In genomic region chr2:28989973-28990372, GRCh38 we compare ENCODE assay signal across 22 cellular contexts. TPM values are rescaled to one million over a fixed set of nuclear protein-coding genes. Genes with fewer than 3 reads are reported as not detected.
DNase-seq lines count a peak whose midpoint lies in the region; ATAC-seq, FAIRE-seq and TF ChIP-seq lines count a peak whose summit lies in the region.
"Had no signal": no experiment of that assay in that cellular context is flagged by ENCODE, and none has a peak within 500 bp of the region (broad histone marks: within the 10 kb centered on the region; RNA-seq: fewer than 3 reads in every experiment).

No MANE protein-coding gene starts in this region.

- H3K9me3 ChIP-seq in esophagus muscularis mucosa (no peaks in the 10 kb centered on the region), osteoblast (ENCODE audit: low read depth, low read length) (no peaks in the 10 kb centered on the region), transverse colon (no peaks in the 10 kb centered on the region)
- H3K9me3 ChIP-seq: A549, BE2C, HAP-1, Peyer's patch had no signal

- TF ChIP-seq POLR2A in esophagus muscularis mucosa (IDR thresholded peaks at IDR 0.05; ENCODE audit: low read depth) (no peak), transverse colon (IDR thresholded peaks at IDR 0.05) (no peak)

- H3K4me3 ChIP-seq in esophagus muscularis mucosa (no peak overlapping the region), osteoblast (ENCODE audit: insufficient read depth, low read length) (no peak overlapping the region), transverse colon (no peak overlapping the region)
- H3K4me3 ChIP-seq: A549, GM12878, GM23248, HAP-1, Peyer's patch had no signal

- no peak for TF ChIP-seq EP300 in esophagus muscularis mucosa (IDR thresholded peaks at IDR 0.05)
- TF ChIP-seq EP300 in transverse colon (IDR thresholded peaks at IDR 0.05; ENCODE audit: low read depth), result no peak

- intact Hi-C loops in esophagus muscularis mucosa (cut with DNase I), result no loop called here
- intact Hi-C loops in transverse colon (cut with DNase I; ENCODE audit: low total_unique reads), result loop anchor here (10.0 kb wide), 1 partner anchor 125 kb away; the partner anchor contains the start of gene CLIP4

- 77% methylated on average over 5 of the region's 5 CpGs for WGBS in esophagus muscularis mucosa
- WGBS in transverse colon (ENCODE audit: low coverage in 1 of 2), 2 donors, result 58 to 65% methylated on average over 2 to 5 of the region's 5 CpGs

- CTCF ChIA-PET in RWPE1 (lab: Yijun Ruan, JAX), result no interaction called here

- POLR2A ChIA-PET in RWPE1 (lab: Yijun Ruan, JAX; ENCODE audit: low non-redundant PET), result no interaction called here

- no peak overlapping the region for H3K4me2 ChIP-seq in osteoblast (ENCODE audit: insufficient read depth, low read length)
- H3K4me2 ChIP-seq: A549 had no signal

- H2AFZ ChIP-seq in osteoblast (ENCODE audit: low read length), result no peak overlapping the region
- H2AFZ ChIP-seq: GM23248 had no signal

- in situ Hi-C loops in transverse colon (cut with MboI; ENCODE audit: low pct_ligation_motif_present in 1 of 4, low pct_unique_long_range_greater_than_20kb in 1 of 4, low sequenced_read_pairs in 3 of 4), result no loop called here

- no peaks in the 10 kb centered on the region for H3K36me3 ChIP-seq in esophagus muscularis mucosa
- H3K36me3 ChIP-seq in osteoblast (ENCODE audit: insufficient read depth, low read length), result no peaks in the 10 kb centered on the region
- no peaks in the 10 kb centered on the region for H3K36me3 ChIP-seq in transverse colon
- H3K36me3 ChIP-seq: BE2C, HAP-1, Peyer's patch had no signal

- TF ChIP-seq CTCF in RWPE1 (conservative IDR thresholded peaks at IDR 0.05; ENCODE audit: low read depth) (no peak), esophagus muscularis mucosa (IDR thresholded peaks at IDR 0.05) (no peak), osteoblast (IDR thresholded peaks at IDR 0.05; ENCODE audit: extremely low read depth, low read depth, low read length) (no peak), transverse colon (IDR thresholded peaks at IDR 0.05) (no peak), D721Med (IDR thresholded peaks at IDR 0.05; ENCODE audit: insufficient read depth, missing control alignments) (no peak)

- peaks cover 6 to 60% (median 58%) of the 10 kb centered on the region in 4 donors for H3K4me1 ChIP-seq in esophagus muscularis mucosa
- peaks cover 4% of the 10 kb centered on the region for H3K4me1 ChIP-seq in osteoblast (ENCODE audit: insufficient read depth, low read length)
- H3K4me1 ChIP-seq in transverse colon, result peaks cover 0 to 23% (median 16%) of the 10 kb centered on the region in 4 donors
- H3K4me1 ChIP-seq: BE2C, HAP-1 had no signal

- no peaks in the 10 kb centered on the region for H4K20me1 ChIP-seq in osteoblast (ENCODE audit: insufficient read depth, low read length)

- DNase-seq in RWPE1 (ENCODE audit: low spot score), result no peak
- no peak for DNase-seq in esophagus muscularis mucosa (ENCODE audit: extremely low spot score)
- peak; percentile 62 for DNase-seq in osteoblast (ENCODE audit: insufficient read length, low spot score, missing footprints)
- no peak for DNase-seq in transverse colon
- DNase-seq in D721Med (ENCODE audit: insufficient read length, low spot score), result no peak
- no peak for DNase-seq in GDM1 (lab: John Stamatoyannopoulos, UW)
- DNase-seq: BE2C, DMS79 treated with DMSO at 0.1 percent for 48 hours, GM23248, KG1, NCI-H1092 treated with DMSO at 0.1 percent for 48 hours, NCI-H146, NCI-H2029, NCI-H226, NCI-H524, NCI-H774, Peyer's patch had no signal

- H3K27me3 ChIP-seq in esophagus muscularis mucosa (no peaks in the 10 kb centered on the region), osteoblast (ENCODE audit: insufficient read depth, low read length) (no peaks in the 10 kb centered on the region), transverse colon (no peaks in the 10 kb centered on the region)
- H3K27me3 ChIP-seq: BE2C, Peyer's patch had no signal

- FAIRE-seq in D721Med (lab: Jason Lieb, UNC), result no peak
- FAIRE-seq: A549, GM12878 had no signal

- ATAC-seq in HG03354 (IDR thresholded peaks at IDR 0.05; ENCODE audit: poor library complexity, severe bottlenecking, unreplicated experiment), result no peak
- ATAC-seq: A549, GM12878, Right ventricle myocardium inferior had no signal

- no peaks in the 10 kb centered on the region for H3K79me2 ChIP-seq in osteoblast (ENCODE audit: insufficient read depth, low read length)

- peak overlapping the region; percentile 88; the same call in 1 of the 2 replicates for H3K27ac ChIP-seq in RWPE1
- H3K27ac ChIP-seq in esophagus muscularis mucosa (replicated peaks in 1 of 4), result peak overlapping the region; percentile 60 to 74 (median 71)
- no peak overlapping the region for H3K27ac ChIP-seq in osteoblast (ENCODE audit: low read depth, low read length)
- peak overlapping the region; percentile 54 to 80 (median 68) for H3K27ac ChIP-seq in transverse colon
- H3K27ac ChIP-seq: A549, GM23248 had no signal

RNA-seq across cellular contexts. Expression of gene TOGARAM2, which starts 8.9 kb away (rescaled TPM):
- total RNA-seq in esophagus muscularis mucosa (under 1 TPM; 0.57 to 0.99 (median 0.77) TPM), osteoblast (under 0.01 and 0.72 TPM in 2 replicates), transverse colon (1 to 10 TPM in 2 of 4 donors, under 1 TPM in 1, not detected in 1; 0.79 to 7.1 (median 3.1) TPM)
- total RNA-seq: GM23248 had no signal
